8 cellular contexts compared by ENCODE assay signal in genomic region chr3:53347261-53348064, GRCh38. TPM values are rescaled to one million over a fixed set of nuclear protein-coding genes. Genes with fewer than 3 reads are reported as not detected.
DNase-seq lines count a peak whose midpoint lies in the region; ATAC-seq, FAIRE-seq and TF ChIP-seq lines count a peak whose summit lies in the region.

Gene DCP1A, minus strand, starts transcription at chr3:53347543. Its CDS starts 26 bp downstream, at chr3:53347517.

- H2BK120ac ChIP-seq in H1 (replicated peaks; ENCODE audit: low read depth, low read length) (peak within 1 kb of the TSS; percentile 43), mesenchymal stem cell (ENCODE audit: low read depth, low read length) (peak within 1 kb of the TSS; percentile 80)

- H3K56ac ChIP-seq in H1 (replicated peaks; ENCODE audit: insufficient read length, low read depth, low read length) = peak within 1 kb of the TSS; percentile 36

- no peaks in the 10 kb centered on the region for H3K27me3 ChIP-seq in H1 (replicated peaks in 1 of 4; ENCODE audit: control insufficient read depth in 3 of 4, extremely low read depth in 1 of 4, insufficient read depth in 3 of 4, low read length in 3 of 4)
- H3K27me3 ChIP-seq in mesenchymal stem cell (ENCODE audit: control insufficient read depth in 1 of 2, insufficient read depth in 1 of 2, low read length in 2 of 2) = no peaks in the 10 kb centered on the region

- DNase-seq in COLO668 (lab: John Stamatoyannopoulos, UW; ENCODE audit: unreplicated experiment) (peak; percentile 91), HS-5 (ENCODE audit: low read depth) (peak; percentile 82), NOMO-1 treated with DMSO at 0.1 percent for 48 hours (lab: John Stamatoyannopoulos, UW; ENCODE audit: unreplicated experiment) (peak; percentile 94), H1 (ENCODE audit: low read depth in 1 of 2, low spot score in 2 of 2) (peak; percentile 91 to 98), mesenchymal stem cell (peak; percentile 97)
- peak; percentile 88 to 90 for DNase-seq in activated CD8-positive, alpha-beta memory T cell treated with anti-CD3 and anti-CD28 coated beads for 4 hours (ENCODE audit: low read depth in 2 of 2)
- peak; percentile 92 for DNase-seq in stimulated activated CD8-positive, alpha-beta memory T cell treated with anti-CD3 and anti-CD28 coated beads, Interleukin-12 subunit alpha, Interleukin-12 subunit beta, amount 100 ng/mL, for 4 hours (ENCODE audit: low read depth)

- peak within 1 kb of the TSS; percentile 80 to 94 (median 88) for H3K9ac ChIP-seq in H1 (replicated peaks in 1 of 4; ENCODE audit: extremely low read depth in 1 of 4, low read depth in 3 of 4, low read length in 3 of 4)
- peak within 1 kb of the TSS; percentile 99 for H3K9ac ChIP-seq in mesenchymal stem cell (ENCODE audit: low read length)

- H2BK12ac ChIP-seq in H1 (ENCODE audit: low read depth, low read length) (peak within 1 kb of the TSS; percentile 80; the same call in 1 of the 2 replicates), mesenchymal stem cell (ENCODE audit: low read length in 2 of 2) (no peak within 1 kb of the TSS)

- CTCF ChIA-PET in H1 (lab: Charles Lee; ENCODE audit: partially characterized antibody) = interaction anchor here (0.6 to 1.9 kb wide), 8 partner anchors 13 to 493 kb away, joined by 3 to 6 read pairs (median 4); no protein-coding TSS in a partner anchor

- ATAC-seq in GM19468 (IDR thresholded peaks at IDR 0.05; ENCODE audit: extremely low read depth, unreplicated experiment) = peak; percentile 85

- peak within 1 kb of the TSS; percentile 78 to 99 (median 92) for H3K4me3 ChIP-seq in H1 (ENCODE audit: extremely low read depth in 1 of 4, insufficient read depth in 2 of 4, low read depth in 3 of 4, low read length in 4 of 4)
- H3K4me3 ChIP-seq in mesenchymal stem cell (ENCODE audit: insufficient read depth in 1 of 2, low read depth in 1 of 2, low read length in 2 of 2) = peak within 1 kb of the TSS; percentile 92 to 99

- H2BK5ac ChIP-seq in H1 (ENCODE audit: low read depth, low read length) = peak within 1 kb of the TSS; percentile 95
- H2BK5ac ChIP-seq in mesenchymal stem cell (ENCODE audit: low read depth, low read length, poor library complexity, severe bottlenecking) = peak within 1 kb of the TSS; percentile 96

- TF ChIP-seq RAD21 in H1 (IDR thresholded peaks at IDR 0.05 in 1 of 2, conservative IDR thresholded peaks at IDR 0.05 in 1 of 2; ENCODE audit: low read depth in 2 of 2, low read length in 2 of 2) = peak in 1 of 2 experiments; percentile 13; a peak in 2 of 4 replicates

- peak within 1 kb of the TSS; percentile 96 for H4K91ac ChIP-seq in H1 (replicated peaks; ENCODE audit: insufficient read length, low read length)
- peak within 1 kb of the TSS; percentile 98 for H4K91ac ChIP-seq in mesenchymal stem cell (ENCODE audit: low read length)

- H3K36me3 ChIP-seq in H1 (ENCODE audit: control insufficient read depth in 2 of 4, insufficient read depth in 4 of 4, low read length in 3 of 4) = peaks cover 2 to 9% (median 6%) of the 10 kb centered on the region in 4 experiments; a peak in 4 of 8 replicates
- H3K36me3 ChIP-seq in mesenchymal stem cell (ENCODE audit: control insufficient read depth in 1 of 2, insufficient read depth in 2 of 2, low read depth in 1 of 2, low read length in 2 of 2) = peaks cover under 1 to 17% of the 10 kb centered on the region in 2 experiments

- no peak for TF ChIP-seq CTCF in H1 (IDR thresholded peaks at IDR 0.05; ENCODE audit: control extremely low read depth in 1 of 3, insufficient read depth in 1 of 3, low read depth in 1 of 3, low read length in 3 of 3)

- H4K8ac ChIP-seq in H1 (ENCODE audit: extremely low read depth, insufficient read depth, low read length) (peak within 1 kb of the TSS; percentile 99; the same call in 1 of the 2 replicates), mesenchymal stem cell (ENCODE audit: low read length) (peak within 1 kb of the TSS; percentile 98)

- H3K4me1 ChIP-seq in H1 (replicated peaks in 1 of 4; ENCODE audit: control insufficient read depth in 3 of 4, insufficient read depth in 4 of 4, low read length in 3 of 4) = peaks cover 0 to 2% (median 0%) of the 10 kb centered on the region in 4 experiments; a peak in 2 of 7 replicates
- H3K4me1 ChIP-seq in mesenchymal stem cell (ENCODE audit: control insufficient read depth, insufficient read depth, low read depth, low read length) = no peaks in the 10 kb centered on the region

- H3K14ac ChIP-seq in H1 (ENCODE audit: insufficient read length) (no peak within 1 kb of the TSS), mesenchymal stem cell (ENCODE audit: low read length in 2 of 2) (peak within 1 kb of the TSS; percentile 57 to 75)

- peak within 1 kb of the TSS; percentile 76 for H2AFZ ChIP-seq in H1 (ENCODE audit: low read length)
- H2AFZ ChIP-seq in mesenchymal stem cell (ENCODE audit: low read depth, low read length) = peak within 1 kb of the TSS; percentile 83

- H3K4me2 ChIP-seq in H1 (ENCODE audit: insufficient read depth in 1 of 2, low read depth in 2 of 2, low read length in 2 of 2) = peak within 1 kb of the TSS; percentile 85 to 93
- peak within 1 kb of the TSS; percentile 95 for H3K4me2 ChIP-seq in mesenchymal stem cell (ENCODE audit: low read length, poor library complexity, severe bottlenecking)

- peak in 1 of 2 experiments; percentile 93; a peak in 2 of 3 replicates for TF ChIP-seq EP300 in H1 (IDR thresholded peaks at IDR 0.05; ENCODE audit: borderline replicate concordance in 1 of 2, low read depth in 2 of 2, low read length in 2 of 2)

- FAIRE-seq in H1 (lab: Jason Lieb, UNC) = peak; percentile 70

- peak within 1 kb of the TSS; percentile 99 for H3K18ac ChIP-seq in H1 (ENCODE audit: extremely low read depth, low read length)
- peak within 1 kb of the TSS; percentile 99 for H3K18ac ChIP-seq in mesenchymal stem cell (ENCODE audit: low read depth in 1 of 2, low read length in 2 of 2)

- POLR2A ChIA-PET in H1 (lab: Charles Lee; ENCODE audit: partially characterized antibody) = interaction anchor here (0.5 to 2.2 kb wide), 20 partner anchors 9 to 151 kb away, joined by 3 to 10 read pairs (median 4); no protein-coding TSS in a partner anchor

- H3K79me2 ChIP-seq in H1 (ENCODE audit: control insufficient read depth in 1 of 2, insufficient read depth in 2 of 2, low read length in 2 of 2) = peaks cover 4 to 34% of the 10 kb centered on the region in 2 experiments

- no peak within 1 kb of the TSS for H2BK20ac ChIP-seq in H1 (ENCODE audit: low read length)

- peak; percentile 90 to 95; a peak in 2 of 3 replicates for TF ChIP-seq POLR2A in H1 (IDR thresholded peaks at IDR 0.05; ENCODE audit: control extremely low read depth in 1 of 2, low read depth in 2 of 2, low read length in 2 of 2)

- H3K23me2 ChIP-seq in H1 (ENCODE audit: low read depth, low read length) = peaks cover 2% of the 10 kb centered on the region; the same call in 1 of the 2 replicates

- 2% methylated on average over 56 of the region's 61 CpGs; no CpG with 5 or more reads in 1 of the 2 experiments for WGBS in H1 (ENCODE audit: extremely low coverage in 1 of 2, insufficient coverage in 1 of 2, insufficient read length in 1 of 2, insufficient replicate concordance in 2 of 2, low coverage in 1 of 2, low lambda C conversion rate in 2 of 2, missing lambda C conversion rate in 1 of 2), 2 experiments
- WGBS in mesenchymal stem cell = 1% methylated on average over 61 of the region's 61 CpGs

- H3K9me3 ChIP-seq in H1 (ENCODE audit: insufficient read depth in 2 of 2, low read depth in 1 of 2, low read length in 1 of 2) (no peaks in the 10 kb centered on the region), mesenchymal stem cell (ENCODE audit: control insufficient read depth, low read length) (no peaks in the 10 kb centered on the region)

- H4K20me1 ChIP-seq in H1 (replicated peaks in 1 of 2; ENCODE audit: control insufficient read depth in 1 of 2, insufficient read depth in 2 of 2, low read length in 2 of 2) = no peaks in the 10 kb centered on the region

- no peak within 1 kb of the TSS for H2AK5ac ChIP-seq in H1 (ENCODE audit: low read depth, low read length)
- H2AK5ac ChIP-seq in mesenchymal stem cell (ENCODE audit: low read length, severe bottlenecking) = no peak within 1 kb of the TSS

- peak within 1 kb of the TSS; percentile 98 for H4K5ac ChIP-seq in H1 (ENCODE audit: insufficient read length, low read depth, low read length)

- no peaks in the 10 kb centered on the region for H3K79me1 ChIP-seq in H1 (ENCODE audit: low read depth, low read length)
- H3K79me1 ChIP-seq in mesenchymal stem cell (replicated peaks; ENCODE audit: low read length, poor library complexity, severe bottlenecking) = peaks cover 2% of the 10 kb centered on the region

- H3K23ac ChIP-seq in H1 (ENCODE audit: insufficient read length) (no peak within 1 kb of the TSS), mesenchymal stem cell (ENCODE audit: low read length in 2 of 2) (no peak within 1 kb of the TSS)

- peak within 1 kb of the TSS; percentile 97; the same call in 1 of the 2 replicates for H2BK15ac ChIP-seq in H1 (ENCODE audit: low read length)
- H2BK15ac ChIP-seq in mesenchymal stem cell (ENCODE audit: low read depth, poor library complexity, severe bottlenecking) = peak within 1 kb of the TSS; percentile 87

- H3K27ac ChIP-seq in H1 (ENCODE audit: low read depth, low read length) (peak within 1 kb of the TSS; percentile 91), mesenchymal stem cell (ENCODE audit: low read length, poor library complexity, severe bottlenecking) (peak within 1 kb of the TSS; percentile 99)

- no peak within 1 kb of the TSS for H3K4ac ChIP-seq in H1 (replicated peaks; ENCODE audit: insufficient read length, low read depth, low read length)
- H3K4ac ChIP-seq in mesenchymal stem cell (ENCODE audit: low read depth in 1 of 2, low read length in 2 of 2) = peak within 1 kb of the TSS; percentile 82 to 86

TF ChIP-seq in H1, 55 proteins besides CTCF, POLR2A, EP300 and RAD21 (continues in another document):
- TF ChIP-seq ZNF274 (IDR thresholded peaks at IDR 0.05; ENCODE audit: borderline replicate concordance, extremely low read depth, low read length) (no peak), ASH2L (IDR thresholded peaks at IDR 0.05; ENCODE audit: low read length) (peak; percentile 96), HDAC2 (IDR thresholded peaks at IDR 0.05; ENCODE audit: borderline replicate concordance in 1 of 2, low read depth in 2 of 2, low read length in 2 of 2) (peak in 1 of 2 experiments; percentile 55; a peak in 1 of 4 replicates), CBX5 (IDR thresholded peaks at IDR 0.05; ENCODE audit: low read depth, low read length) (no peak)

RNA-seq across cellular contexts. Expression of gene DCP1A, which starts in this region (rescaled TPM):
- total RNA-seq in H1 (2021; fragmentation: NEBNext Ultra II Directional; extraction: Animal tissue kit (Norgen Biotek cat#: 25700)) = 15.1 and 15.9 TPM in 2 replicates
- 12.9 and 13.2 TPM in 2 replicates for polyA plus RNA-seq in H1 (2011; rRNA removed)
- 15.3 TPM for polyA plus RNA-seq in H1 (2011; cell fraction: cytosol; rRNA removed)
- 19.5 TPM for polyA plus RNA-seq in H1 (2011; cell fraction: nucleus; rRNA removed)
- 8.8 to 11.5 TPM (median 9.4 TPM) in 4 replicates for polyA plus RNA-seq in H1 (2012, experiment 1 of 2)
- 1.9 TPM for polyA plus RNA-seq in H1 (2012, experiment 2 of 2)
- 20.0 TPM for polyA plus RNA-seq in H1 (2013, experiment 1 of 2)
- polyA plus RNA-seq in H1 (2013, experiment 2 of 2) = 19.2 TPM
- 71.1 and 81.2 TPM in 2 replicates for polyA minus RNA-seq in H1 (2011; rRNA and poly(A)+ RNA removed)
- 33.2 TPM for polyA minus RNA-seq in H1 (2011; cell fraction: cytosol; rRNA and poly(A)+ RNA removed)
- 53.1 TPM for polyA minus RNA-seq in H1 (2011; cell fraction: nucleus; rRNA and poly(A)+ RNA removed)
- 24.1 TPM for polyA plus RNA-seq in mesenchymal stem cell (2013, experiment 1 of 2)
- 23.0 TPM for polyA plus RNA-seq in mesenchymal stem cell (2013, experiment 2 of 2)

Comparison
In these comparisons a context has a peak if more than half of its experiments do, and no peak if none do; other contexts are left out.
1. Peak in every context shown above with its lines: DNase-seq, ATAC-seq, H3K4me3 ChIP-seq and H3K27ac ChIP-seq.